In the genomic region with DNA sequence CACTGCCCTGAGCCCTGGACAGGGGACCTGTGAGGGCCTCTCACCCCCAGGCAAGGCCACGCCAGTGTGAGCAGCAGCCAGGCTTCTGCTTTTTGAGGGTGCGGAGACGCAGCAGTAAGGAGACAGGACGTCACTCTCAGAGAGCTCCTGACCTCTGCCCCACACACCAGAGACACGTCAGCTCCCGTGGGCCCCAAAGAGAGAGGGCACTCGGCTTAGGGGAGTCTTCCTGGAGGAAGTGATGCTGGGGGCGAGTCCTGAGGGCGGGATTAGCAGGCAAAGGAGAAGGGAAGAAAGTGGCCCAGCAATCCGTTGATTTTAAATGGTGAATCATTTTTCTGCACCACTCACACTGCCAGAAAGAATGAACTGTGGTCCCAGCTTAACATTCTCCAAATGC, we compare ENCODE assay signal across 12 cellular contexts. TPM values are rescaled to one million over a fixed set of nuclear protein-coding genes. Genes with fewer than 3 reads are reported as not detected.
DNase-seq lines count a peak whose midpoint lies in the region; ATAC-seq and TF ChIP-seq lines count a peak whose summit lies in the region.
"Had no signal": no experiment of that assay in that cellular context is flagged by ENCODE, and none has a peak within 500 bp of the region (broad histone marks: within the 10 kb centered on the region; RNA-seq: fewer than 3 reads in every experiment).

No MANE protein-coding gene starts in this region.

- peaks cover 5% of the 10 kb centered on the region for H3K27me3 ChIP-seq in HL-60 (ENCODE audit: insufficient read depth, poor library complexity, severe bottlenecking)

- peak; percentile 43 for DNase-seq in AG20443 (ENCODE audit: low spot score)
- peak; percentile 21 to 72 for DNase-seq in HL-60 (ENCODE audit: low read depth in 1 of 2, low spot score in 1 of 2)
- DNase-seq in nephron progenitor cell: peak; percentile 1
- DNase-seq in occipital lobe (lab: John Stamatoyannopoulos, UW): no peak
- no peak for DNase-seq in amygdala (lab: John Stamatoyannopoulos, UW)
- no peak for DNase-seq in ecto neural progenitor cell (ENCODE audit: low spot score)
- DNase-seq: activated CD4-positive, alpha-beta T cell treated with anti-CD3 and anti-CD28 coated beads, Interleukin-2, amount 50 U/mL, for 1 hour; retina; SW 1271 had no signal

- no peak overlapping the region for H3K27ac ChIP-seq in HL-60 (replicated peaks)

- peaks cover 49% of the 10 kb centered on the region for H3K27me3 Mint-ChIP-seq in nephron progenitor cell (ENCODE audit: low read depth, poor library complexity)

- ATAC-seq in esophagus mucosa: peak; percentile 23
- ATAC-seq in GM18505 (IDR thresholded peaks at IDR 0.05; ENCODE audit: unreplicated experiment): no peak

- peaks cover 11% of the 10 kb centered on the region for H3K9me3 Mint-ChIP-seq in nephron progenitor cell
- H3K9me3 Mint-ChIP-seq: activated naive CD4-positive, alpha-beta T cell treated with anti-CD3 and anti-CD28 coated beads, Interleukin-2, amount 50 U/mL, for 24 hours had no signal

- peak overlapping the region; percentile 80 for H3K27ac Mint-ChIP-seq in nephron progenitor cell
- H3K27ac Mint-ChIP-seq: activated naive CD4-positive, alpha-beta T cell treated with anti-CD3 and anti-CD28 coated beads, Interleukin-2, amount 50 U/mL, for 24 hours had no signal

- H3K36me3 Mint-ChIP-seq in nephron progenitor cell (ENCODE audit: low read depth): no peaks in the 10 kb centered on the region

- TF ChIP-seq CTCF in HL-60 (IDR thresholded peaks at IDR 0.05; ENCODE audit: insufficient read depth, low read length) (no peak), nephron progenitor cell (IDR thresholded peaks at IDR 0.05) (no peak)

- no peak overlapping the region for H3K4me3 ChIP-seq in HL-60 (replicated peaks; ENCODE audit: insufficient read depth, low read length)

- TF ChIP-seq POLR2A in GM18505 (IDR thresholded peaks at IDR 0.05; ENCODE audit: borderline replicate concordance, extremely low read depth, insufficient read depth, insufficient read length): no peak

- H3K4me1 Mint-ChIP-seq in nephron progenitor cell: no peaks in the 10 kb centered on the region

- H3K4me3 Mint-ChIP-seq in nephron progenitor cell: no peak overlapping the region
- H3K4me3 Mint-ChIP-seq: activated naive CD4-positive, alpha-beta T cell treated with anti-CD3 and anti-CD28 coated beads, Interleukin-2, amount 50 U/mL, for 24 hours had no signal

RNA-seq across cellular contexts. Expression of a gene that starts 24.0 kb away (rescaled TPM):
- total RNA-seq in esophagus mucosa: 1.6 TPM
- total RNA-seq in occipital lobe: 1.4 TPM

Comparison
In these comparisons a context has a peak if more than half of its experiments do, and no peak if none do; other contexts are left out.
1. DNase-seq: peak in AG20443 (single experiment), HL-60 (2 of 2) and nephron progenitor cell (single experiment); none in occipital lobe (single experiment), amygdala (0 of 56) and ecto neural progenitor cell (single experiment).